10 cellular contexts compared by ENCODE assay signal in the genomic region with DNA sequence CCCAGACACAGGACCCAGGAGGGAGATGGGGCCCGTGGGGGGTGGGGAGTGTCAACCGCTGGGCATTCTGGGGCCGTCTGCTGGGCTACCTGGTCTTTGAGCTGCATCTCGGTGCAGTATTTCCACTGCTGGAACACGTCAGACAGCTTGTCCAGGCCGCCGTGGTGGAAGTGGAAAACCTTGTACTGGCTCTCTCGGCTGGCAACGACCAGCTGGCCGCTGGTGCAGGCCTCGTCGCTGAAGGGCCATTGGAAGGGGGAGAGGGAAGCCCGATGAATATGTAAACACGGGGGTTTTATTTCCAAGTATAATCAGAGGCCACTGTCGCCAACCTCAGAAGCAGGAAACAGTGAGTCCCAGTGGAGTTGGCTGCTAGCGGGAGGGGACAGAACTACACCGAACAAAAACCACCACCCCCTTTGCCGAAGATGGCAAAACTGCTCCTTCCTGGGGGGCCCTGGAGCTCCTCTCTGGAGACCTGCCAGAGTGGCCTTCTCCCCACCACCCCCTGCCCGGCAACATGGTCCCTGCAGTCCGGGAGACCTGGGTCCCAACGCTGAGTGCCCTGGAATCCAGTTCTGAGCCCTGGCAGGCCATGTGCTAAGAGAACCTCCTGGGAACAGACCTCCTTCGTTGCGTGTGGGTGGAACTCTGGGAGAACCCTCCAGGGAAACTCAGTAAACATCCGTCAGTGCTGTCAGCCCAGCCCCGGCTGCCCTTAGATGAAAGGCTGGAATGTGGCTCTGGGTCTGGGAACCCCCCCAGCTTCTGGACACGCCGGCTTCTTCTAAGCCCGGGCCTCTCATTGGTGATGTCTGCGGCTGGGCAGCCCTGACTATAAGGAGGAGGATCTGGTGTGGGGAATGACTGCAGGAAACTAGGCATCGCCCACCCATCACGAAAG.
DNase-seq lines count a peak whose midpoint lies in the region; TF ChIP-seq lines count a peak whose summit lies in the region.
"Had no signal": no experiment of that assay in that cellular context is flagged by ENCODE, and none has a peak within 500 bp of the region (broad histone marks: within the 10 kb centered on the region; RNA-seq: fewer than 3 reads in every experiment).

No MANE protein-coding gene starts in this region.

- no peak overlapping the region for H2AFZ ChIP-seq in MM.1S (ENCODE audit: low read length)

- H3F3A ChIP-seq in MM.1S (ENCODE audit: insufficient read depth, low read length), result no peaks in the 10 kb centered on the region

- H3K27me3 ChIP-seq in duodenal mucosa (ENCODE audit: control insufficient read depth in 1 of 2, insufficient read depth in 2 of 2, low read length in 2 of 2) (no peaks in the 10 kb centered on the region), MM.1S (replicated peaks; ENCODE audit: insufficient read depth, low read length) (peaks cover 100% of the 10 kb centered on the region)

- no peaks in the 10 kb centered on the region for H3K36me3 Mint-ChIP-seq in type B pancreatic cell

- H3K27me3 Mint-ChIP-seq in type B pancreatic cell, result no peaks in the 10 kb centered on the region
- H3K27me3 Mint-ChIP-seq: CD8-positive, alpha-beta memory T cell had no signal

- no peaks in the 10 kb centered on the region for H3K79me2 ChIP-seq in MM.1S (ENCODE audit: low read length)

- H3K4me2 ChIP-seq in MM.1S (ENCODE audit: low read depth, low read length), result no peak overlapping the region

- peak; percentile 10 for DNase-seq in NCI-H2171 treated with DMSO at 0.1 percent for 48 hours (lab: John Stamatoyannopoulos, UW)
- DNase-seq in NCI-H2171 (lab: John Stamatoyannopoulos, UW), result no peak
- peak; percentile 73 for DNase-seq in type B pancreatic cell (ENCODE audit: extremely low spot score, unreplicated experiment)
- DNase-seq in stimulated activated CD4-positive, alpha-beta T cell treated with anti-CD3 and anti-CD28 coated beads, Interleukin-4, amount 100 ng/mL, for 4 hours, result no peak
- no peak for DNase-seq in activated T-cell treated with anti-CD3 and anti-CD28 coated beads for 4 hours
- DNase-seq in MM.1S, result no peak

- H3K27ac ChIP-seq in duodenal mucosa (ENCODE audit: low read depth, low read length), result peak overlapping the region; percentile 53
- H3K27ac ChIP-seq in mesodermal cell (ENCODE audit: low read depth, low read length, severe bottlenecking), result peak overlapping the region; percentile 92
- H3K27ac ChIP-seq in MM.1S (ENCODE audit: low read length), result no peak overlapping the region
- H3K27ac ChIP-seq: epithelial cell of prostate had no signal

- TF ChIP-seq CTCF in type B pancreatic cell (conservative IDR thresholded peaks at IDR 0.05) (peak; percentile 29), MM.1S (IDR thresholded peaks at IDR 0.05; ENCODE audit: low read length) (no peak)

- 46% methylated on average over 23 to 30 of the region's 31 CpGs for WGBS in mesodermal cell (ENCODE audit: insufficient coverage in 2 of 2), 2 experiments

- H3K36me3 ChIP-seq in duodenal mucosa (ENCODE audit: control insufficient read depth in 1 of 2, insufficient read depth in 2 of 2, low read length in 2 of 2) (peaks cover 5 to 25% of the 10 kb centered on the region in 2 donors), mesodermal cell (ENCODE audit: control insufficient read depth, insufficient read depth, low read length) (peaks cover 32% of the 10 kb centered on the region), MM.1S (replicated peaks; ENCODE audit: insufficient read depth, low read length) (no peaks in the 10 kb centered on the region)

- H3K9ac ChIP-seq in duodenal mucosa (ENCODE audit: low read depth in 1 of 2, low read length in 2 of 2) (peak overlapping the region in 1 of 2 donors; percentile 49), MM.1S (ENCODE audit: low read length) (no peak overlapping the region)

- no peaks in the 10 kb centered on the region for H3K9me2 ChIP-seq in MM.1S (replicated peaks; ENCODE audit: insufficient read depth, low read length)

- H4K20me1 ChIP-seq in MM.1S (ENCODE audit: insufficient read depth, low read length), result peaks cover 5% of the 10 kb centered on the region

- H3K4me3 ChIP-seq in duodenal mucosa (ENCODE audit: low read depth in 1 of 2, low read length in 2 of 2) (peak overlapping the region in 1 of 2 donors; percentile 47), mesodermal cell (ENCODE audit: extremely low read depth, insufficient read depth, low read length, poor library complexity, severe bottlenecking) (no peak overlapping the region), MM.1S (ENCODE audit: low read length) (no peak overlapping the region)

- no peaks in the 10 kb centered on the region for H3K9me3 Mint-ChIP-seq in type B pancreatic cell
- H3K9me3 Mint-ChIP-seq: CD8-positive, alpha-beta memory T cell had no signal

- peak overlapping the region; percentile 73 for H3K27ac Mint-ChIP-seq in type B pancreatic cell
- H3K27ac Mint-ChIP-seq: CD8-positive, alpha-beta memory T cell had no signal

- no peaks in the 10 kb centered on the region for H3K9me3 ChIP-seq in duodenal mucosa (ENCODE audit: control insufficient read depth in 1 of 2, low read length in 2 of 2)
- H3K9me3 ChIP-seq in mesodermal cell (ENCODE audit: control insufficient read depth, low read length), result no peaks in the 10 kb centered on the region
- H3K9me3 ChIP-seq in MM.1S (replicated peaks; ENCODE audit: insufficient read depth, low read length), result no peaks in the 10 kb centered on the region

- peaks cover 48% of the 10 kb centered on the region for H3K4me1 Mint-ChIP-seq in type B pancreatic cell (ENCODE audit: unreplicated experiment)
- H3K4me1 Mint-ChIP-seq: CD8-positive, alpha-beta memory T cell had no signal

- H3K4me1 ChIP-seq in duodenal mucosa (ENCODE audit: control insufficient read depth in 1 of 2, insufficient read depth in 2 of 2, low read length in 2 of 2) (peaks cover 27 to 28% of the 10 kb centered on the region in 2 donors), mesodermal cell (ENCODE audit: control insufficient read depth, insufficient read depth, low read length, poor library complexity, severe bottlenecking) (peaks cover 36% of the 10 kb centered on the region), MM.1S (ENCODE audit: low read length) (no peaks in the 10 kb centered on the region)

- H3K4me3 Mint-ChIP-seq in type B pancreatic cell, result peak overlapping the region; percentile 80
- H3K4me3 Mint-ChIP-seq: CD8-positive, alpha-beta memory T cell had no signal

Comparison
In these comparisons a context has a peak if more than half of its experiments do, and no peak if none do; other contexts are left out.
1. DNase-seq: peak in NCI-H2171 treated with DMSO at 0.1 percent for 48 hours (single experiment) and type B pancreatic cell (single experiment); none in NCI-H2171 (single experiment), stimulated activated CD4-positive, alpha-beta T cell treated with anti-CD3 and anti-CD28 coated beads, Interleukin-4, amount 100 ng/mL, for 4 hours (0 of 2), activated T-cell treated with anti-CD3 and anti-CD28 coated beads for 4 hours (single experiment) and MM.1S (single experiment).